Comparison of ENCODE assay signal across 8 cellular contexts in the genomic region with DNA sequence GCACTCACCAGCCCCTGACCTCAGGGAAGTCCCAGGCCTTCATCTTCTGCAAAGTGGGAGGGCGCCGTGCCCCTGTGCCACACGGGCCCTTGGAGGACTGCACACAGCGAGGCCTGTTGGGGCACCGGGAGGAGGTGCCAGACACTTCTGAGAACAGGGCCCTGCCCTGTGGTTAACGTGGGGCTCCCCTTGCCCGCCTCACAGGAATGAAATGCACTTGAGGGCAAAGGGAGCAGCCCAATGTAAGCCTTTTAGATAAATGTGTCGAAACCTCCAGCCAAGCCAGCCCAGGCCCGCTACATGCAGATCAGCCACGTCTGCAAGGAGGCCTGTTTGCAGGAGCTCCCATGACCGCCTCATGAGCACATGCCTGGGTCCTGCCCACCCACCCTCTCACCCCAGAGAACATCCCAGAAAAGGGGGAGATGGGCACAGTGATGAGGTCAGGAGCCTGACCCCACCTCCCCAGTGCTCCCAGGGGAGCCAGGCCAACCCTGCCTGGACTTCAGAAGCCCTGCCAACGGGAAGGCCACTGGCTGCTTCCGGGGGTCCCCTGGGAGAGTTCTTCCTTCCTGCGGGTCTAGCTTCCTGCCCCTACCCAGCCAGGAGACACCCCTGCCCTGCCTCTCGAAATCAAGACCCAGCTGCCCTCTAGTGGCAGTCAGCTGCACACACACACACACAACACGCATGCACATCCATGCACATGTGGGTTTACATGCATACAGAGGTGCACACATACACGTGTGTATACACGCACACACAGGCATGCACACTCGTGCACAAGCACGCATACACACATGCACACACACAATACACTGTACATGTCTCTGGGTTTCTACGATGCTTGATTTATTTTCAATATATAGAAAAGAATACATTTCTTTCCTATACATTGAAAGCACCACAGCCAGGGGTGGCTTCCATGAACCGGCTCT.
DNase-seq lines count a peak whose midpoint lies in the region; ATAC-seq and TF ChIP-seq lines count a peak whose summit lies in the region.

No MANE protein-coding gene starts in this region.

- no peak overlapping the region for H3K4me3 ChIP-seq in BJ (ENCODE audit: low read depth, low read length)

- POLR2A ChIA-PET in BJ (lab: Charles Lee) = no interaction called here

- no peak overlapping the region for H3K4me3 Mint-ChIP-seq in activated naive CD8-positive, alpha-beta T cell treated with anti-CD3 and anti-CD28 coated beads, Interleukin-2, amount 50 U/mL, for 24 hours

- TF ChIP-seq CTCF in BJ (IDR thresholded peaks at IDR 0.05; ENCODE audit: insufficient read depth, low read depth, low read length) = peak; percentile 79
- peak; percentile 45 for TF ChIP-seq CTCF in GM13977 (IDR thresholded peaks at IDR 0.05; ENCODE audit: extremely low read depth, insufficient read depth, missing control alignments)

- H3K4me1 Mint-ChIP-seq in activated naive CD8-positive, alpha-beta T cell treated with anti-CD3 and anti-CD28 coated beads, Interleukin-2, amount 50 U/mL, for 24 hours = no peaks in the 10 kb centered on the region

- H3K9me3 Mint-ChIP-seq in activated naive CD8-positive, alpha-beta T cell treated with anti-CD3 and anti-CD28 coated beads, Interleukin-2, amount 50 U/mL, for 24 hours = peaks cover 13% of the 10 kb centered on the region

- peak; percentile 21 for ATAC-seq in activated naive CD8-positive, alpha-beta T cell treated with anti-CD3 and anti-CD28 coated beads, Interleukin-2, amount 50 U/mL, for 24 hours
- ATAC-seq in GM19395 (IDR thresholded peaks at IDR 0.05; ENCODE audit: unreplicated experiment) = no peak

- CTCF ChIA-PET in BJ (lab: Yijun Ruan, JAX) = interaction anchor here (1.0 to 2.4 kb wide), 6 partner anchors 9 to 624 kb away, joined by 3 to 8 read pairs (median 6); no protein-coding TSS in a partner anchor

- H3K36me3 Mint-ChIP-seq in activated naive CD8-positive, alpha-beta T cell treated with anti-CD3 and anti-CD28 coated beads, Interleukin-2, amount 50 U/mL, for 24 hours (ENCODE audit: low read depth) = no peaks in the 10 kb centered on the region

- in situ Hi-C loops in GM13977 (cut with MboI; ENCODE audit: low pct_unique_long_range_greater_than_20kb, low sequenced_read_pairs, unreplicated experiment) = no loop called here

- H3K36me3 ChIP-seq in BJ (ENCODE audit: control insufficient read depth, insufficient read depth, low read length) = no peaks in the 10 kb centered on the region

- no peak for DNase-seq in BJ (ENCODE audit: low read depth)
- DNase-seq in GM13977 (ENCODE audit: low spot score) = no peak
- DNase-seq in NCI-H69 (lab: John Stamatoyannopoulos, UW) = peak; percentile 59
- DNase-seq in activated naive CD8-positive, alpha-beta T cell treated with anti-CD3 and anti-CD28 coated beads, Interleukin-2, amount 50 U/mL, for 24 hours = peak; percentile 20
- DNase-seq in iPS DF 19.7 (ENCODE audit: low read depth, low spot score) = peak; percentile 15
- DNase-seq in stimulated activated CD4-positive, alpha-beta T cell treated with anti-CD3 and anti-CD28 coated beads, Interleukin-2, amount 100 ng/mL, for 24 hours = peak; percentile 34 to 51
- no peak for DNase-seq in T1000 (lab: John Stamatoyannopoulos, UW)

- H3K27ac Mint-ChIP-seq in activated naive CD8-positive, alpha-beta T cell treated with anti-CD3 and anti-CD28 coated beads, Interleukin-2, amount 50 U/mL, for 24 hours = no peak overlapping the region

- peaks cover 8% of the 10 kb centered on the region for H3K27me3 Mint-ChIP-seq in activated naive CD8-positive, alpha-beta T cell treated with anti-CD3 and anti-CD28 coated beads, Interleukin-2, amount 50 U/mL, for 24 hours

- H3K27me3 ChIP-seq in BJ (ENCODE audit: control insufficient read depth, insufficient read depth, low read length) = no peaks in the 10 kb centered on the region

Comparison
In these comparisons a context has a peak if more than half of its experiments do, and no peak if none do; other contexts are left out.
1. DNase-seq: peak in NCI-H69 (single experiment), activated naive CD8-positive, alpha-beta T cell treated with anti-CD3 and anti-CD28 coated beads, Interleukin-2, amount 50 U/mL, for 24 hours (single experiment), iPS DF 19.7 (single experiment) and stimulated activated CD4-positive, alpha-beta T cell treated with anti-CD3 and anti-CD28 coated beads, Interleukin-2, amount 100 ng/mL, for 24 hours (2 of 2); none in BJ (single experiment), GM13977 (single experiment) and T1000 (single experiment).